19 cellular contexts compared by ENCODE assay signal in the genomic region with DNA sequence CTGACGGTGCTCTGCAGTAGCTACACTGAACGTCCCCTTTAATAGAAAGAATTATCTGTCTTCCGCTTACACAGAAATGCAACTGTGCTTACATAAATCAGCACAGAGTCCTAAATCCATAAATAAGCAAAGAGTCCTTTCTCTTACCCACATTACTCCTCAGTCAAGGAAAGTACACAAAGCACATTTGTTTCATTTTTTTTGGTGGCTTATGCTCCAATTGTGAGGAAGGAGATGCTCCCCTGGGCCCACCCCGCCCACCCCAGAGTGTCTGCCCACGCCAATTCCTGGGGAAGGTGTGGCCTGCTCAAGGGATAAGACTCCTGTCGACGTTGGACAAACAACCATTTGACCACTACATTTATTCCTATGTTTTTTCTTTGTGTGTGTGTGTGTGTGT. TPM values are rescaled to one million over a fixed set of nuclear protein-coding genes. Genes with fewer than 3 reads are reported as not detected.
A peak's percentile ranks its signal among the peaks of the same experiment; 100 is the strongest.
DNase-seq lines count a peak whose midpoint lies in the region; ATAC-seq and TF ChIP-seq lines count a peak whose summit lies in the region.
"Had no signal": no experiment of that assay in that cellular context is flagged by ENCODE, and none has a peak within 500 bp of the region (broad histone marks: within the 10 kb centered on the region; RNA-seq: fewer than 3 reads in every experiment).

No MANE protein-coding gene starts in this region.

- H3K4me3 Mint-ChIP-seq in immature natural killer cell, result no peak overlapping the region
- H3K4me3 Mint-ChIP-seq in stimulated activated effector memory CD8-positive, alpha-beta T cell treated with anti-CD3 and anti-CD28 coated beads, Interleukin-12 subunit alpha, Interleukin-12 subunit beta, amount 100 ng/mL, for 72 hours, result no peak overlapping the region
- no peak overlapping the region for H3K4me3 Mint-ChIP-seq in activated CD4-positive, alpha-beta T cell treated with anti-CD3 and anti-CD28 coated beads, Interleukin-2, amount 10 ng/mL, durations not matched to agents 7 days and 5 days

- 57% methylated on average over 7 of the region's 7 CpGs for WGBS in esophagus muscularis mucosa

- no peak overlapping the region for H3K4me3 ChIP-seq in esophagus muscularis mucosa
- H3K4me3 ChIP-seq: GM12878, MG63, mucosa of descending colon, ovary, smooth muscle cell had no signal

- no peaks in the 10 kb centered on the region for H3K9me3 ChIP-seq in esophagus muscularis mucosa
- H3K9me3 ChIP-seq: MG63, mucosa of descending colon, ovary had no signal

- H3K9me3 Mint-ChIP-seq in immature natural killer cell, result no peaks in the 10 kb centered on the region
- no peaks in the 10 kb centered on the region for H3K9me3 Mint-ChIP-seq in stimulated activated effector memory CD8-positive, alpha-beta T cell treated with anti-CD3 and anti-CD28 coated beads, Interleukin-12 subunit alpha, Interleukin-12 subunit beta, amount 100 ng/mL, for 72 hours
- peaks cover 6% of the 10 kb centered on the region for H3K9me3 Mint-ChIP-seq in activated CD4-positive, alpha-beta T cell treated with anti-CD3 and anti-CD28 coated beads, Interleukin-2, amount 10 ng/mL, durations not matched to agents 7 days and 5 days

- POLR2A ChIA-PET in activated CD4-positive, alpha-beta T cell treated with anti-CD3 and anti-CD28 coated beads, Interleukin-2, amount 10 ng/mL, durations not matched to agents 7 days and 5 days (lab: Charles Lee), result no interaction called here

- no peak for ATAC-seq in stimulated activated effector memory CD8-positive, alpha-beta T cell treated with anti-CD3 and anti-CD28 coated beads, Interleukin-12 subunit alpha, Interleukin-12 subunit beta, amount 100 ng/mL, for 72 hours
- ATAC-seq: GM12878 had no signal

- H3K27ac Mint-ChIP-seq in immature natural killer cell, result peak overlapping the region in 4 of 6 donors; percentile 13 to 55 (median 36)
- H3K27ac Mint-ChIP-seq in stimulated activated effector memory CD8-positive, alpha-beta T cell treated with anti-CD3 and anti-CD28 coated beads, Interleukin-12 subunit alpha, Interleukin-12 subunit beta, amount 100 ng/mL, for 72 hours, result peak overlapping the region; percentile 37
- no peak overlapping the region for H3K27ac Mint-ChIP-seq in activated CD4-positive, alpha-beta T cell treated with anti-CD3 and anti-CD28 coated beads, Interleukin-2, amount 10 ng/mL, durations not matched to agents 7 days and 5 days

- H3K27ac ChIP-seq in esophagus muscularis mucosa (replicated peaks in 1 of 4) (peak overlapping the region; percentile 31 to 67 (median 60)), substantia nigra (ENCODE audit: low read depth, low read length, poor library complexity, severe bottlenecking) (no peak overlapping the region)
- H3K27ac ChIP-seq: ovary had no signal

- H3K27me3 ChIP-seq in esophagus muscularis mucosa, result no peaks in the 10 kb centered on the region
- H3K27me3 ChIP-seq: MG63, ovary had no signal

- CTCF ChIA-PET in activated CD4-positive, alpha-beta T cell treated with anti-CD3 and anti-CD28 coated beads, Interleukin-2, amount 10 ng/mL, durations not matched to agents 7 days and 5 days (lab: Charles Lee), result no interaction called here

- DNase-seq in SK-MEL-5 (ENCODE audit: low read depth, low spot score) (peak; percentile 40), esophagus muscularis mucosa (ENCODE audit: extremely low spot score) (no peak), immature natural killer cell (no peak), NCI-H226 (no peak), substantia nigra (lab: John Stamatoyannopoulos, UW) (no peak)
- no peak for DNase-seq in stimulated activated effector memory CD8-positive, alpha-beta T cell treated with anti-CD3 and anti-CD28 coated beads, Interleukin-12 subunit alpha, Interleukin-12 subunit beta, amount 100 ng/mL, for 72 hours (ENCODE audit: low spot score in 2 of 2)
- DNase-seq in activated CD4-positive, alpha-beta T cell treated with anti-CD3 and anti-CD28 coated beads, Interleukin-2, amount 10 ng/mL, durations not matched to agents 7 days and 5 days, result no peak
- DNase-seq: activated CD4-positive, alpha-beta T cell treated with anti-CD3 and anti-CD28 coated beads for 1 hour; AML-193; MG63; NCI-H187 treated with DMSO at 0.1 percent for 48 hours; NCI-H510A; ovary; stimulated activated CD4-positive, alpha-beta T cell treated with anti-CD3 and anti-CD28 coated beads, Interleukin-4, amount 100 ng/mL, for 4 hours; stimulated activated CD8-positive, alpha-beta memory T cell treated with anti-CD3 and anti-CD28 coated beads, Interleukin-4, amount 100 ng/mL, for 48 hours; T1000 had no signal

- intact Hi-C loops in esophagus muscularis mucosa (cut with DNase I), result no loop called here

- TF ChIP-seq EP300 in esophagus muscularis mucosa (IDR thresholded peaks at IDR 0.05), result no peak

- H3K4me1 ChIP-seq in esophagus muscularis mucosa, result peaks cover 32 to 73% (median 50%) of the 10 kb centered on the region in 4 donors

- TF ChIP-seq CTCF in esophagus muscularis mucosa (IDR thresholded peaks at IDR 0.05), result no peak

- H3K4me1 Mint-ChIP-seq in immature natural killer cell, result peaks cover 64 to 77% of the 10 kb centered on the region in 2 donors
- peaks cover 41% of the 10 kb centered on the region for H3K4me1 Mint-ChIP-seq in stimulated activated effector memory CD8-positive, alpha-beta T cell treated with anti-CD3 and anti-CD28 coated beads, Interleukin-12 subunit alpha, Interleukin-12 subunit beta, amount 100 ng/mL, for 72 hours
- peaks cover 23% of the 10 kb centered on the region for H3K4me1 Mint-ChIP-seq in activated CD4-positive, alpha-beta T cell treated with anti-CD3 and anti-CD28 coated beads, Interleukin-2, amount 10 ng/mL, durations not matched to agents 7 days and 5 days

- no peak for TF ChIP-seq POLR2A in esophagus muscularis mucosa (IDR thresholded peaks at IDR 0.05; ENCODE audit: low read depth)

- H3K27me3 Mint-ChIP-seq in immature natural killer cell (ENCODE audit: low read depth in 3 of 3), result peaks cover 0 to 3% (median 2%) of the 10 kb centered on the region in 3 donors
- H3K27me3 Mint-ChIP-seq in activated CD4-positive, alpha-beta T cell treated with anti-CD3 and anti-CD28 coated beads, Interleukin-2, amount 10 ng/mL, durations not matched to agents 7 days and 5 days, result no peaks in the 10 kb centered on the region

- peaks cover 17 to 87% (median 61%) of the 10 kb centered on the region in 4 donors for H3K36me3 ChIP-seq in esophagus muscularis mucosa
- H3K36me3 ChIP-seq: ovary had no signal

- H3K36me3 Mint-ChIP-seq in immature natural killer cell, result peaks cover 14 to 28% (median 18%) of the 10 kb centered on the region in 3 donors
- peaks cover 85% of the 10 kb centered on the region for H3K36me3 Mint-ChIP-seq in stimulated activated effector memory CD8-positive, alpha-beta T cell treated with anti-CD3 and anti-CD28 coated beads, Interleukin-12 subunit alpha, Interleukin-12 subunit beta, amount 100 ng/mL, for 72 hours
- H3K36me3 Mint-ChIP-seq in activated CD4-positive, alpha-beta T cell treated with anti-CD3 and anti-CD28 coated beads, Interleukin-2, amount 10 ng/mL, durations not matched to agents 7 days and 5 days (ENCODE audit: low read depth), result peaks cover 45% of the 10 kb centered on the region

- in situ Hi-C loops in SK-MEL-5 (cut with HindIII; ENCODE audit: low pct_unique_long_range_greater_than_20kb, low sequenced_read_pairs), result no loop called here

RNA-seq across cellular contexts. Expression of a gene that starts 53.8 kb away (rescaled TPM):
- 0.48 and 0.58 TPM in 2 replicates for total RNA-seq in SK-MEL-5 (2014; rRNA removed; shearing (Covaris generic))
- polyA plus RNA-seq in SK-MEL-5 (2015; cell fraction: cytosol; rRNA removed), result 2.7 and 3.3 TPM in 2 replicates
- polyA plus RNA-seq in SK-MEL-5 (2015; cell fraction: nucleus; rRNA removed), result 1.3 and 1.4 TPM in 2 replicates
- total RNA-seq in esophagus muscularis mucosa, result 1 to 10 TPM; 1.1 to 1.6 (median 1.3) TPM
- polyA plus RNA-seq in immature natural killer cell, result not detected
- under 1 TPM; 0.17 to 0.42 TPM for total RNA-seq in activated CD4-positive, alpha-beta T cell treated with anti-CD3 and anti-CD28 coated beads, Interleukin-2, amount 10 ng/mL, durations not matched to agents 7 days and 5 days
- total RNA-seq: smooth muscle cell had no signal
- polyA plus RNA-seq: smooth muscle cell had no signal
